Comparison of ENCODE assay signal across 32 cellular contexts in the genomic region with DNA sequence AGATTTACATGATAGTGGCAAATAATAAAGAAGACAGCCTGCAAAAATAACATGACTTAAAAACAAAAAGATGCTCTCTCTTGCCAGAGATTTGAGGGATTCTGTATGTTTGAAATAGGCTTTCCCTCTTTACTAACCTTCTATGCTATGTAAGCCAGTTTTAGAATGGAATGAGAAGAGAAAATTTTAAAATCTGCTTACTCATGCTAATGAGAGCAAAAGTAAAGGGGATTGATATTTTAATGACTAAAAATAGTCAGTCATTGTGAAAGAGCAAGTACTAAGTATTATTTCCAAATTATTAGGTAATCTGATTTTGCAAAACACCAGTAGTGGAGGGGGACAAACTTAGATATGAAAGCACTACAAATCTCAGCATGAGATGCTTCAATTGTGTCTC.
"Had no signal": no experiment of that assay in that cellular context is flagged by ENCODE, and none has a peak within 500 bp of the region (broad histone marks: within the 10 kb centered on the region; RNA-seq: fewer than 3 reads in every experiment).

No MANE protein-coding gene starts in this region.

- H3K36me3 Mint-ChIP-seq: activated naive CD4-positive, alpha-beta T cell treated with anti-CD3 and anti-CD28 coated beads, Interleukin-2, amount 10 ng/mL, durations not matched to agents 7 days and 5 days; activated naive CD8-positive, alpha-beta T cell treated with anti-CD3 and anti-CD28 coated beads, Interleukin-2, amount 10 ng/mL, durations not matched to agents 7 days and 5 days; brain; mesothelial cell of epicardium; naive B cell; stimulated activated effector memory CD8-positive, alpha-beta T cell treated with anti-CD3 and anti-CD28 coated beads, Interleukin-12 subunit alpha, Interleukin-12 subunit beta, amount 100 ng/mL, for 72 hours; type B pancreatic cell had no signal

- H3K4me1 Mint-ChIP-seq: activated naive CD4-positive, alpha-beta T cell treated with anti-CD3 and anti-CD28 coated beads, Interleukin-2, amount 10 ng/mL, durations not matched to agents 7 days and 5 days; activated naive CD8-positive, alpha-beta T cell treated with anti-CD3 and anti-CD28 coated beads, Interleukin-2, amount 10 ng/mL, durations not matched to agents 7 days and 5 days; mesothelial cell of epicardium; naive B cell; nephron progenitor cell; stimulated activated effector memory CD8-positive, alpha-beta T cell treated with anti-CD3 and anti-CD28 coated beads, Interleukin-12 subunit alpha, Interleukin-12 subunit beta, amount 100 ng/mL, for 72 hours had no signal

- H3K27ac ChIP-seq: ascending aorta, foreskin keratinocyte, neutrophil, prostate gland, skin epidermis, uterus, VCaP had no signal

- H3K27me3 ChIP-seq: ascending aorta, foreskin keratinocyte, neutrophil, uterus had no signal

- H3K27ac Mint-ChIP-seq: activated naive CD4-positive, alpha-beta T cell treated with anti-CD3 and anti-CD28 coated beads, Interleukin-2, amount 10 ng/mL, durations not matched to agents 7 days and 5 days; activated naive CD8-positive, alpha-beta T cell treated with anti-CD3 and anti-CD28 coated beads, Interleukin-2, amount 10 ng/mL, durations not matched to agents 7 days and 5 days; brain; effector memory CD8-positive, alpha-beta T cell; mesothelial cell of epicardium; naive B cell; nephron progenitor cell; stimulated activated effector memory CD8-positive, alpha-beta T cell treated with anti-CD3 and anti-CD28 coated beads, Interleukin-12 subunit alpha, Interleukin-12 subunit beta, amount 100 ng/mL, for 72 hours; stimulated activated naive CD8-positive, alpha-beta T cell treated with anti-CD3 and anti-CD28 coated beads, Interleukin-15, Interleukin-2, amounts not matched to agents 100 ng/mL and 50 ng/mL, for 24 hours; T-helper 1 cell treated with Interleukin-12 subunit alpha and Interleukin-12 subunit beta and Interleukin-4 antibody, amounts not matched to agents 30 μg/mL and 1 μg/mL, for 36 hours; type B pancreatic cell had no signal

- H3K4me3 ChIP-seq: ascending aorta, prostate gland, skin epidermis, uterus had no signal

- H3K9me3 Mint-ChIP-seq: brain; mesothelial cell of epicardium; nephron progenitor cell; T-helper 1 cell treated with Interleukin-12 subunit alpha and Interleukin-12 subunit beta and Interleukin-4 antibody, amounts not matched to agents 30 μg/mL and 1 μg/mL, for 36 hours; type B pancreatic cell had no signal

- H3K9me3 ChIP-seq: ascending aorta, neutrophil, prostate gland, uterus had no signal

- H3K4me1 ChIP-seq: ascending aorta, foreskin keratinocyte, prostate gland, uterus had no signal

- H3K36me3 ChIP-seq: ascending aorta, neutrophil, prostate gland, uterus had no signal

- H3K4me3 Mint-ChIP-seq: activated naive CD4-positive, alpha-beta T cell treated with anti-CD3 and anti-CD28 coated beads, Interleukin-2, amount 10 ng/mL, durations not matched to agents 7 days and 5 days; activated naive CD8-positive, alpha-beta T cell treated with anti-CD3 and anti-CD28 coated beads, Interleukin-2, amount 10 ng/mL, durations not matched to agents 7 days and 5 days; brain; effector memory CD8-positive, alpha-beta T cell; mesothelial cell of epicardium; naive B cell; nephron progenitor cell; stimulated activated effector memory CD8-positive, alpha-beta T cell treated with anti-CD3 and anti-CD28 coated beads, Interleukin-12 subunit alpha, Interleukin-12 subunit beta, amount 100 ng/mL, for 72 hours; stimulated activated naive CD8-positive, alpha-beta T cell treated with anti-CD3 and anti-CD28 coated beads, Interleukin-15, Interleukin-2, amounts not matched to agents 100 ng/mL and 50 ng/mL, for 24 hours; T-helper 1 cell treated with Interleukin-12 subunit alpha and Interleukin-12 subunit beta and Interleukin-4 antibody, amounts not matched to agents 30 μg/mL and 1 μg/mL, for 36 hours; type B pancreatic cell had no signal

- DNase-seq: activated CD4-positive, alpha-beta T cell treated with anti-CD3 and anti-CD28 coated beads for 48 hours; activated CD4-positive, alpha-beta T cell treated with anti-CD3 and anti-CD28 coated beads, Interleukin-2, amount 50 U/mL, for 48 hours; activated CD8-positive, alpha-beta memory T cell treated with anti-CD3 and anti-CD28 coated beads for 24 hours; activated gamma-delta T cell; activated naive CD4-positive, alpha-beta T cell treated with anti-CD3 and anti-CD28 coated beads, Interleukin-2, amount 10 ng/mL, durations not matched to agents 7 days and 5 days; activated naive CD8-positive, alpha-beta T cell treated with anti-CD3 and anti-CD28 coated beads, Interleukin-2, amount 10 ng/mL, durations not matched to agents 7 days and 5 days; cortex of kidney; effector memory CD8-positive, alpha-beta T cell; erythroblast; foreskin keratinocyte; left colon; mammary epithelial cell; naive B cell; nephron progenitor cell; retina; stimulated activated CD4-positive, alpha-beta T cell treated with anti-CD3 and anti-CD28 coated beads, Interleukin-4, amount 100 ng/mL, for 24 hours; substantia nigra; T-helper 9 cell; uterus had no signal

- H3K27me3 Mint-ChIP-seq: activated naive CD4-positive, alpha-beta T cell treated with anti-CD3 and anti-CD28 coated beads, Interleukin-2, amount 10 ng/mL, durations not matched to agents 7 days and 5 days; brain; effector memory CD8-positive, alpha-beta T cell; naive B cell; stimulated activated naive CD8-positive, alpha-beta T cell treated with anti-CD3 and anti-CD28 coated beads, Interleukin-15, Interleukin-2, amounts not matched to agents 100 ng/mL and 50 ng/mL, for 24 hours; type B pancreatic cell had no signal

- ATAC-seq: activated CD4-positive, CD25-positive, alpha-beta regulatory T cell treated with anti-CD3 and anti-CD28 coated beads, Interleukin-2, amount 50 U/mL, for 24 hours; effector memory CD8-positive, alpha-beta T cell; foreskin keratinocyte; left colon; sciatic nerve; stimulated activated effector memory CD8-positive, alpha-beta T cell treated with anti-CD3 and anti-CD28 coated beads, Interleukin-12 subunit alpha, Interleukin-12 subunit beta, amount 100 ng/mL, for 72 hours had no signal
